Comparison of ENCODE assay signal across 1 cellular context in the genomic region with DNA sequence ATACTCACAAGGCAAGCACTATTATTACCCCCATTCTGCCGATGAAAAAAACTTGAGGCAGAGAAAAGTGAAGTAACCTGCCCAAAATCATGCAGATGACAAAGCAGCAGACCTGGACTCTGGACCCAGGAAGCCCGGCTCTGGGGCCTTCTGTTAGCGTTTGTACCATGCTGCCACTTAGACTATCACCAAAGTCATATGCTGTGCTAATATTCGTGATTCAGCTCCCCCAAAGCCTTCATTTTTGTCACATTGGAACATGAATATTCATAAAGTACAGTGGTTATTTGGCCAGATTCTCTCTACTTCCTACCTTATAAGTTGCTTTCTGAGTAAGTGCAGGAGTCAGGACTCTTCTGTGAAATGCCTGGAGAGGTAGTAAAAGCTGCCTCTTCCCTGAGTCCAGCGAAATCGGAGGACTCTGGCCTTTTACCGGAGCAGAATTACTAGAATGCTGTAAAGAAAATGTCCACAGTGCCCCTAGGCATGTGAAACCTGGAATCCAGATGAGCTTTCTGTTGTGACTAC.
TF ChIP-seq lines count a peak whose summit lies in the region.

No MANE protein-coding gene starts in this region.

TF ChIP-seq in GM23338, 12 proteins besides CTCF, POLR2A, EP300 and RAD21 (continued from another document):
- no peak for TF ChIP-seq EZH2 (IDR thresholded peaks at IDR 0.05; ENCODE audit: low read depth, unreplicated experiment)
- TF ChIP-seq ZNF114 (CRISPR knock-in tag; IDR thresholded peaks at IDR 0.05), result no peak
- TF ChIP-seq EZH2phosphoT487 (IDR thresholded peaks at IDR 0.05; ENCODE audit: unreplicated experiment), result no peak
